ENCODE assay signal across 14 cellular contexts in genomic region chr2:30436859-30437435, GRCh38. TPM values are rescaled to one million over a fixed set of nuclear protein-coding genes. Genes with fewer than 3 reads are reported as not detected.
A peak's percentile ranks its signal among the peaks of the same experiment; 100 is the strongest.
DNase-seq lines count a peak whose midpoint lies in the region; ATAC-seq and TF ChIP-seq lines count a peak whose summit lies in the region.
"Had no signal": no experiment of that assay in that cellular context is flagged by ENCODE, and none has a peak within 500 bp of the region (broad histone marks: within the 10 kb centered on the region; RNA-seq: fewer than 3 reads in every experiment).

No MANE protein-coding gene starts in this region.

- no peaks in the 10 kb centered on the region for H3K36me3 Mint-ChIP-seq in IgD-negative memory B cell
- no peaks in the 10 kb centered on the region for H3K36me3 Mint-ChIP-seq in activated T-helper 1 cell treated with anti-CD3 and anti-CD28 coated beads, Interleukin-12 subunit alpha, Interleukin-12 subunit beta, Interleukin-2, Interleukin-4 antibody, amounts not matched to agents 30 ng/mL and 10 ng/mL and 1 ng/mL, durations not matched to agents 14 hours and 24 hours and 36 hours (ENCODE audit: low read depth)
- no peaks in the 10 kb centered on the region for H3K36me3 Mint-ChIP-seq in stimulated activated naive B cell treated with anti-CD40 and anti-IgM and Interleukin-4, amounts not matched to agents 10 μg/mL and 1 μg/mL and 100 μg/mL, for 72 hours
- H3K36me3 Mint-ChIP-seq: neural progenitor cell had no signal

- no peaks in the 10 kb centered on the region for H3K9me3 ChIP-seq in right atrium auricular region
- no peaks in the 10 kb centered on the region for H3K9me3 ChIP-seq in vagina
- H3K9me3 ChIP-seq in transverse colon, result no peaks in the 10 kb centered on the region
- H3K9me3 ChIP-seq: colonic mucosa, stomach had no signal

- H3K4me3 ChIP-seq in right atrium auricular region, result no peak overlapping the region
- no peak overlapping the region for H3K4me3 ChIP-seq in vagina
- H3K4me3 ChIP-seq in transverse colon, result no peak overlapping the region
- H3K4me3 ChIP-seq: colonic mucosa, neural progenitor cell, stomach had no signal

- intact Hi-C loops in activated T-helper 1 cell treated with anti-CD3 and anti-CD28 coated beads, Interleukin-12 subunit alpha, Interleukin-12 subunit beta, Interleukin-2, Interleukin-4 antibody, amounts not matched to agents 30 ng/mL and 10 ng/mL and 1 ng/mL, durations not matched to agents 14 hours and 24 hours and 36 hours (cut with micrococcal nuclease), result loop anchor here (1.0 kb wide), 1 partner anchor 15 kb away; no protein-coding TSS in a partner anchor
- intact Hi-C loops in vagina (cut with DNase I) (no loop called here), transverse colon (cut with DNase I; ENCODE audit: low total_unique reads) (no loop called here)

- TF ChIP-seq EP300 in transverse colon (IDR thresholded peaks at IDR 0.05; ENCODE audit: low read depth), result no peak

- H3K27me3 Mint-ChIP-seq in IgD-negative memory B cell, result no peaks in the 10 kb centered on the region
- peaks cover 2% of the 10 kb centered on the region for H3K27me3 Mint-ChIP-seq in activated T-helper 1 cell treated with anti-CD3 and anti-CD28 coated beads, Interleukin-12 subunit alpha, Interleukin-12 subunit beta, Interleukin-2, Interleukin-4 antibody, amounts not matched to agents 30 ng/mL and 10 ng/mL and 1 ng/mL, durations not matched to agents 14 hours and 24 hours and 36 hours (ENCODE audit: insufficient read depth)
- H3K27me3 Mint-ChIP-seq in stimulated activated naive B cell treated with anti-CD40 and anti-IgM and Interleukin-4, amounts not matched to agents 10 μg/mL and 1 μg/mL and 100 μg/mL, for 72 hours, result no peaks in the 10 kb centered on the region
- H3K27me3 Mint-ChIP-seq: activated naive CD4-positive, alpha-beta T cell treated with anti-CD3 and anti-CD28 coated beads, Interleukin-2, amount 50 U/mL, for 24 hours had no signal

- peaks cover 13 to 20% (median 17%) of the 10 kb centered on the region in 3 donors for H3K4me1 Mint-ChIP-seq in IgD-negative memory B cell
- H3K4me1 Mint-ChIP-seq in activated T-helper 1 cell treated with anti-CD3 and anti-CD28 coated beads, Interleukin-12 subunit alpha, Interleukin-12 subunit beta, Interleukin-2, Interleukin-4 antibody, amounts not matched to agents 30 ng/mL and 10 ng/mL and 1 ng/mL, durations not matched to agents 14 hours and 24 hours and 36 hours (ENCODE audit: low read depth), result peaks cover 20% of the 10 kb centered on the region
- peaks cover 16 to 33% of the 10 kb centered on the region in 2 donors for H3K4me1 Mint-ChIP-seq in stimulated activated naive B cell treated with anti-CD40 and anti-IgM and Interleukin-4, amounts not matched to agents 10 μg/mL and 1 μg/mL and 100 μg/mL, for 72 hours

- H3K4me1 ChIP-seq in right atrium auricular region (peaks cover 4 to 26% of the 10 kb centered on the region in 2 donors), vagina (no peaks in the 10 kb centered on the region), transverse colon (peaks cover 0 to 9% (median 0%) of the 10 kb centered on the region in 4 donors)
- H3K4me1 ChIP-seq: colonic mucosa, neural progenitor cell had no signal

- H3K9me3 Mint-ChIP-seq in IgD-negative memory B cell, result no peaks in the 10 kb centered on the region
- H3K9me3 Mint-ChIP-seq in activated T-helper 1 cell treated with anti-CD3 and anti-CD28 coated beads, Interleukin-12 subunit alpha, Interleukin-12 subunit beta, Interleukin-2, Interleukin-4 antibody, amounts not matched to agents 30 ng/mL and 10 ng/mL and 1 ng/mL, durations not matched to agents 14 hours and 24 hours and 36 hours, result no peaks in the 10 kb centered on the region
- peaks cover 0 to 3% of the 10 kb centered on the region in 2 donors for H3K9me3 Mint-ChIP-seq in stimulated activated naive B cell treated with anti-CD40 and anti-IgM and Interleukin-4, amounts not matched to agents 10 μg/mL and 1 μg/mL and 100 μg/mL, for 72 hours
- H3K9me3 Mint-ChIP-seq: activated naive CD4-positive, alpha-beta T cell treated with anti-CD3 and anti-CD28 coated beads, Interleukin-2, amount 50 U/mL, for 24 hours had no signal

- no peaks in the 10 kb centered on the region for H3K27me3 ChIP-seq in right atrium auricular region
- H3K27me3 ChIP-seq in vagina, result no peaks in the 10 kb centered on the region
- H3K27me3 ChIP-seq in transverse colon, result no peaks in the 10 kb centered on the region
- H3K27me3 ChIP-seq: colonic mucosa, neural progenitor cell, stomach had no signal

- H3K4me3 Mint-ChIP-seq in IgD-negative memory B cell, result peak overlapping the region in 2 of 4 donors; percentile 2 to 58
- no peak overlapping the region for H3K4me3 Mint-ChIP-seq in activated T-helper 1 cell treated with anti-CD3 and anti-CD28 coated beads, Interleukin-12 subunit alpha, Interleukin-12 subunit beta, Interleukin-2, Interleukin-4 antibody, amounts not matched to agents 30 ng/mL and 10 ng/mL and 1 ng/mL, durations not matched to agents 14 hours and 24 hours and 36 hours
- no peak overlapping the region for H3K4me3 Mint-ChIP-seq in stimulated activated naive B cell treated with anti-CD40 and anti-IgM and Interleukin-4, amounts not matched to agents 10 μg/mL and 1 μg/mL and 100 μg/mL, for 72 hours
- H3K4me3 Mint-ChIP-seq: activated naive CD4-positive, alpha-beta T cell treated with anti-CD3 and anti-CD28 coated beads, Interleukin-2, amount 50 U/mL, for 24 hours; neural progenitor cell had no signal

- H3K27ac ChIP-seq in right atrium auricular region (peak overlapping the region; percentile 5 to 52), vagina (no peak overlapping the region), transverse colon (no peak overlapping the region)
- H3K27ac ChIP-seq: colonic mucosa, neural progenitor cell had no signal

- in situ Hi-C loops in transverse colon (cut with MboI; ENCODE audit: low pct_ligation_motif_present in 1 of 4, low pct_unique_long_range_greater_than_20kb in 1 of 4, low sequenced_read_pairs in 3 of 4), result loop anchor here in 1 of 4 donors (25.0 kb wide), 1 partner anchor 200 kb away; the partner anchor contains the start of gene LBH

- no peak for DNase-seq in activated T-helper 1 cell treated with anti-CD3 and anti-CD28 coated beads, Interleukin-12 subunit alpha, Interleukin-12 subunit beta, Interleukin-2, Interleukin-4 antibody, amounts not matched to agents 30 ng/mL and 10 ng/mL and 1 ng/mL, durations not matched to agents 14 hours and 24 hours and 36 hours (ENCODE audit: low spot score)
- DNase-seq in right atrium auricular region (ENCODE audit: low spot score) (no peak), vagina (ENCODE audit: extremely low spot score in 2 of 2) (no peak), transverse colon (no peak), GDM1 (lab: John Stamatoyannopoulos, UW) (no peak)
- no peak for DNase-seq in stimulated activated naive B cell treated with anti-CD40 and anti-IgM and Interleukin-4, amounts not matched to agents 10 μg/mL and 1 μg/mL and 100 μg/mL, for 72 hours
- DNase-seq: activated CD4-positive, alpha-beta T cell treated with anti-CD3 and anti-CD28 coated beads, Interleukin-2, amount 50 U/mL, for 48 hours; colonic mucosa; NCI-H1694 treated with DMSO at 0.1 percent for 48 hours; NCI-H82; stomach had no signal

- TF ChIP-seq POLR2A in vagina (IDR thresholded peaks at IDR 0.05) (no peak), transverse colon (IDR thresholded peaks at IDR 0.05) (no peak)

- 14 to 44% methylated on average over 1 of the region's 1 CpG for WGBS in transverse colon (ENCODE audit: low coverage in 1 of 2), 2 donors

- TF ChIP-seq CTCF in right atrium auricular region (IDR thresholded peaks at IDR 0.05) (no peak), vagina (IDR thresholded peaks at IDR 0.05) (no peak), transverse colon (IDR thresholded peaks at IDR 0.05) (no peak)

- peak; percentile 92 to 93 for ATAC-seq in stimulated activated naive B cell treated with anti-CD40 and anti-IgM and Interleukin-4, amounts not matched to agents 10 μg/mL and 1 μg/mL and 100 μg/mL, for 72 hours (replicated peaks)

- peak overlapping the region; percentile 32 to 86 (median 69) for H3K27ac Mint-ChIP-seq in IgD-negative memory B cell
- peak overlapping the region; percentile 19 for H3K27ac Mint-ChIP-seq in activated T-helper 1 cell treated with anti-CD3 and anti-CD28 coated beads, Interleukin-12 subunit alpha, Interleukin-12 subunit beta, Interleukin-2, Interleukin-4 antibody, amounts not matched to agents 30 ng/mL and 10 ng/mL and 1 ng/mL, durations not matched to agents 14 hours and 24 hours and 36 hours
- H3K27ac Mint-ChIP-seq in stimulated activated naive B cell treated with anti-CD40 and anti-IgM and Interleukin-4, amounts not matched to agents 10 μg/mL and 1 μg/mL and 100 μg/mL, for 72 hours, result peak overlapping the region; percentile 84
- H3K27ac Mint-ChIP-seq: activated naive CD4-positive, alpha-beta T cell treated with anti-CD3 and anti-CD28 coated beads, Interleukin-2, amount 50 U/mL, for 24 hours; neural progenitor cell had no signal

- H3K36me3 ChIP-seq in right atrium auricular region (no peaks in the 10 kb centered on the region), vagina (no peaks in the 10 kb centered on the region), transverse colon (no peaks in the 10 kb centered on the region)
- H3K36me3 ChIP-seq: colonic mucosa, neural progenitor cell, stomach had no signal

RNA-seq across cellular contexts. Expression of gene LCLAT1, which starts 10.1 kb away (rescaled TPM):
- 14.3 TPM for polyA plus RNA-seq in IgD-negative memory B cell
- 40.1 and 46.2 TPM in 2 replicates for total RNA-seq in activated T-helper 1 cell treated with anti-CD3 and anti-CD28 coated beads, Interleukin-12 subunit alpha, Interleukin-12 subunit beta, Interleukin-2, Interleukin-4 antibody, amounts not matched to agents 30 ng/mL and 10 ng/mL and 1 ng/mL, durations not matched to agents 14 hours and 24 hours and 36 hours
- total RNA-seq in right atrium auricular region (10 to 100 TPM; 13.2 to 14.3 TPM), vagina (19.6 TPM), transverse colon (10 to 100 TPM; 10.9 to 26.5 (median 16.6) TPM)

Comparison
In these comparisons a context has a peak if more than half of its experiments do, and no peak if none do; other contexts are left out.
1. H3K27ac Mint-ChIP-seq: peak in every context shown above with its lines; median percentile 84 in stimulated activated naive B cell treated with anti-CD40 and anti-IgM and Interleukin-4, amounts not matched to agents 10 μg/mL and 1 μg/mL and 100 μg/mL, for 72 hours; 69 in IgD-negative memory B cell; 19 in activated T-helper 1 cell treated with anti-CD3 and anti-CD28 coated beads, Interleukin-12 subunit alpha, Interleukin-12 subunit beta, Interleukin-2, Interleukin-4 antibody, amounts not matched to agents 30 ng/mL and 10 ng/mL and 1 ng/mL, durations not matched to agents 14 hours and 24 hours and 36 hours.
2. H3K27ac ChIP-seq: peak in right atrium auricular region (2 of 2); none in vagina (single experiment) and transverse colon (0 of 4).